ENCODE assay signal across 1 cellular context in genomic region chr17:50787106-50787505, GRCh38.
TF ChIP-seq lines count a peak whose summit lies in the region.

No MANE protein-coding gene starts in this region.

TF ChIP-seq in H1, 55 proteins besides CTCF, POLR2A, EP300 and RAD21:
- TF ChIP-seq, protein P1, sequence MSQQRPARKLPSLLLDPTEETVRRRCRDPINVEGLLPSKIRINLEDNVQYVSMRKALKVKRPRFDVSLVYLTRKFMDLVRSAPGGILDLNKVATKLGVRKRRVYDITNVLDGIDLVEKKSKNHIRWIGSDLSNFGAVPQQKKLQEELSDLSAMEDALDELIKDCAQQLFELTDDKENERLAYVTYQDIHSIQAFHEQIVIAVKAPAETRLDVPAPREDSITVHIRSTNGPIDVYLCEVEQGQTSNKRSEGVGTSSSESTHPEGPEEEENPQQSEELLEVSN (IDR thresholded peaks at IDR 0.05): no peak
- no peak for TF ChIP-seq EZH2 (IDR thresholded peaks at IDR 0.05; ENCODE audit: low read depth, low read length, severe bottlenecking)
- no peak for TF ChIP-seq CHD2 (IDR thresholded peaks at IDR 0.05; ENCODE audit: low read length)
- TF ChIP-seq SIRT6 (IDR thresholded peaks at IDR 0.05; ENCODE audit: low read length): no peak
- no peak for TF ChIP-seq HDAC2 (IDR thresholded peaks at IDR 0.05; ENCODE audit: borderline replicate concordance in 1 of 2, low read depth in 2 of 2, low read length in 2 of 2)
- TF ChIP-seq SIX5 (IDR thresholded peaks at IDR 0.05; ENCODE audit: low read depth, low read length): no peak
- no peak for TF ChIP-seq GTF2F1 (IDR thresholded peaks at IDR 0.05; ENCODE audit: borderline replicate concordance, low read depth, low read length)
- no peak for TF ChIP-seq CBX5 (IDR thresholded peaks at IDR 0.05; ENCODE audit: low read depth, low read length)
- no peak for TF ChIP-seq CEBPB (IDR thresholded peaks at IDR 0.05; ENCODE audit: low read depth, low read length)
- TF ChIP-seq TCF12 (IDR thresholded peaks at IDR 0.05; ENCODE audit: low read depth, low read length): no peak
- TF ChIP-seq RFX5 (IDR thresholded peaks at IDR 0.05; ENCODE audit: borderline replicate concordance, low read depth, low read length): no peak
- TF ChIP-seq ZNF274 (IDR thresholded peaks at IDR 0.05; ENCODE audit: borderline replicate concordance, extremely low read depth, low read length): no peak
- no peak for TF ChIP-seq RNF2 (IDR thresholded peaks at IDR 0.05; ENCODE audit: borderline replicate concordance, low read depth, low read length, missing control alignments, poor library complexity, severe bottlenecking)
- TF ChIP-seq, protein P2, sequence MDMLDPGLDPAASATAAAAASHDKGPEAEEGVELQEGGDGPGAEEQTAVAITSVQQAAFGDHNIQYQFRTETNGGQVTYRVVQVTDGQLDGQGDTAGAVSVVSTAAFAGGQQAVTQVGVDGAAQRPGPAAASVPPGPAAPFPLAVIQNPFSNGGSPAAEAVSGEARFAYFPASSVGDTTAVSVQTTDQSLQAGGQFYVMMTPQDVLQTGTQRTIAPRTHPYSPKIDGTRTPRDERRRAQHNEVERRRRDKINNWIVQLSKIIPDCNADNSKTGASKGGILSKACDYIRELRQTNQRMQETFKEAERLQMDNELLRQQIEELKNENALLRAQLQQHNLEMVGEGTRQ (IDR thresholded peaks at IDR 0.05; ENCODE audit: low read length): no peak
- no peak for TF ChIP-seq KDM1A (IDR thresholded peaks at IDR 0.05; ENCODE audit: borderline replicate concordance, low read length)
- TF ChIP-seq PHF8 (conservative IDR thresholded peaks at IDR 0.05; ENCODE audit: low read depth, low read length): no peak
- no peak for TF ChIP-seq GABPA (IDR thresholded peaks at IDR 0.05; ENCODE audit: borderline replicate concordance, insufficient read depth, low read length)
- TF ChIP-seq TBP (IDR thresholded peaks at IDR 0.05; ENCODE audit: low read depth, low read length): no peak
